Comparison of ENCODE assay signal across 13 cellular contexts in the genomic region with DNA sequence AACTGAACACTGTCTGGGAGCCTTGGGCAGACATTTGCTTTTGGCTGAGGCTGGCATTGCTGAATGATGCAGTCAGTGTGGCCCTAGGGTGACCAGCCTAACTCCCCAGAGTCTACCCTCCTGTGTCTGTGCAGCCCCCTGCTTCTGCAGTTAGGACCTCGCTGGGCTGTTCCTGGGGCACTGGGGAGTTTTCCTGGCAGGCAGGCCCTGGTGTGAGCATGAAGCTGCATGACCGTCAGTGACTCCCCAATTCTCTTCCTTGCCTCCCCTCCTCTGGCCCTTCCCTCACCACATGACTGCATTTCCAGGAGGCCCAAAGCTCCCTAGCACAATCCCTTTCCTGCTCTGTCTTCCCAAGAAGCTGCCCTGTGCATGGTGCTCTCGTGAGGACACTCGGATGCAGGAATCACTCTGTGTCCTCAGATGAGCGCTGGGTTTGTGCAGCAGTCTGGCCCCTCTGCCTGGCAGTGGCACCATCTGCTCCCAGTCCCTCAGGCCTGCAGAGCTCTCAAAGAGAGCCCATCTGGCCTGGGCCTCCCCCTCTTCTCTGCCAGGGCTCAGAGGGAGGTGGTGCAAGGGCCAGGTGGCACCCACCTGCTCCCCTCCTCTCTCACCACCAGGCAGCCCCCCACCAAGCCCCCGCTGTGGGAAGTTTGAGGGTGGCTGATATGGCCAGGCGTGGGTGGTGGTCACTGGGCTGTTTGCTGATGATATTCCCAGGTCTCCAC.
DNase-seq lines count a peak whose midpoint lies in the region; ATAC-seq and TF ChIP-seq lines count a peak whose summit lies in the region.
"Had no signal": no experiment of that assay in that cellular context is flagged by ENCODE, and none has a peak within 500 bp of the region (broad histone marks: within the 10 kb centered on the region; RNA-seq: fewer than 3 reads in every experiment).

No MANE protein-coding gene starts in this region.

- H3K14ac ChIP-seq in H9 (ENCODE audit: insufficient read depth, low read length): peak overlapping the region; percentile 13; the same call in 1 of the 2 replicates

- no peak overlapping the region for H3K9ac ChIP-seq in H9 (ENCODE audit: extremely low read depth, insufficient read length, low read length)
- H3K9ac ChIP-seq: parathyroid adenoma had no signal

- no peak overlapping the region for H2BK15ac ChIP-seq in H9 (ENCODE audit: low read depth, low read length)

- H3K36me3 Mint-ChIP-seq in H9 (ENCODE audit: insufficient read depth in 1 of 3, low read depth in 3 of 3) (no peaks in the 10 kb centered on the region), glutamatergic neuron (ENCODE audit: unreplicated experiment) (no peaks in the 10 kb centered on the region)
- H3K36me3 Mint-ChIP-seq: CD4-positive, CD25-positive, alpha-beta regulatory T cell had no signal

- no peaks in the 10 kb centered on the region for H3K9me3 Mint-ChIP-seq in H9
- H3K9me3 Mint-ChIP-seq in glutamatergic neuron (ENCODE audit: unreplicated experiment): peaks cover 21% of the 10 kb centered on the region
- H3K9me3 Mint-ChIP-seq: CD4-positive, CD25-positive, alpha-beta regulatory T cell had no signal

- intact Hi-C loops in sigmoid colon (cut with DNase I) (no loop called here), psoas muscle (cut with DNase I) (no loop called here)

- TF ChIP-seq CTCF in H9 (conservative IDR thresholded peaks at IDR 0.05) (no peak), Peyer's patch (IDR thresholded peaks at IDR 0.05) (no peak), glutamatergic neuron (IDR thresholded peaks at IDR 0.05; ENCODE audit: partially characterized antibody, unreplicated experiment) (no peak), sigmoid colon (IDR thresholded peaks at IDR 0.05) (no peak), psoas muscle (IDR thresholded peaks at IDR 0.05) (no peak)

- H2AK5ac ChIP-seq in H9 (ENCODE audit: insufficient read length, low read length): no peak overlapping the region

- no peak overlapping the region for H2BK5ac ChIP-seq in H9 (ENCODE audit: insufficient read length, low read length)

- H3K4me1 Mint-ChIP-seq in H9 (peaks cover 21 to 23% of the 10 kb centered on the region in 2 experiments), glutamatergic neuron (ENCODE audit: low read depth, unreplicated experiment) (peaks cover 43% of the 10 kb centered on the region)
- H3K4me1 Mint-ChIP-seq: CD4-positive, CD25-positive, alpha-beta regulatory T cell had no signal

- H3K27ac ChIP-seq in H9 (ENCODE audit: insufficient read length, low read depth, low read length): no peak overlapping the region
- H3K27ac ChIP-seq in Peyer's patch: peak overlapping the region in 1 of 4 donors; percentile 2
- H3K27ac ChIP-seq in sigmoid colon: no peak overlapping the region
- no peak overlapping the region for H3K27ac ChIP-seq in psoas muscle
- H3K27ac ChIP-seq: breast epithelium, parathyroid adenoma had no signal

- H3K27me3 Mint-ChIP-seq in H9 (ENCODE audit: low read depth) (0 out of 2 replicates have a peak, but pooled peaks cover 1% of the 10 kb centered on the region), glutamatergic neuron (ENCODE audit: unreplicated experiment) (peaks cover 20% of the 10 kb centered on the region)
- H3K27me3 Mint-ChIP-seq: CD4-positive, CD25-positive, alpha-beta regulatory T cell had no signal

- H3K9me3 ChIP-seq in H9 (ENCODE audit: control insufficient read depth, low read depth, low read length): no peaks in the 10 kb centered on the region
- H3K9me3 ChIP-seq in Peyer's patch: no peaks in the 10 kb centered on the region
- no peaks in the 10 kb centered on the region for H3K9me3 ChIP-seq in sigmoid colon
- no peaks in the 10 kb centered on the region for H3K9me3 ChIP-seq in psoas muscle
- H3K9me3 ChIP-seq: breast epithelium had no signal

- H2BK20ac ChIP-seq in H9 (ENCODE audit: low read depth, low read length, poor library complexity, severe bottlenecking): no peak overlapping the region

- no peaks in the 10 kb centered on the region for H4K20me1 ChIP-seq in H9 (ENCODE audit: control insufficient read depth, insufficient read depth, insufficient read length)

- H2AFZ ChIP-seq in H9 (ENCODE audit: low read length): no peak overlapping the region
- H2AFZ ChIP-seq: parathyroid adenoma had no signal

- H3K79me1 ChIP-seq in H9 (ENCODE audit: insufficient read depth, low read depth, low read length, poor library complexity, severe bottlenecking): no peaks in the 10 kb centered on the region

- H3K79me2 ChIP-seq in H9 (ENCODE audit: insufficient read depth, low read length): no peaks in the 10 kb centered on the region
- H3K79me2 ChIP-seq: parathyroid adenoma had no signal

- H3K4me3 Mint-ChIP-seq in H9: no peak overlapping the region
- H3K4me3 Mint-ChIP-seq in glutamatergic neuron (ENCODE audit: unreplicated experiment): peak overlapping the region; percentile 78
- H3K4me3 Mint-ChIP-seq: CD4-positive, CD25-positive, alpha-beta regulatory T cell had no signal

- no peaks in the 10 kb centered on the region for H3K23me2 ChIP-seq in H9 (ENCODE audit: insufficient read length, low read depth, low read length, poor library complexity, severe bottlenecking)

- TF ChIP-seq EP300 in sigmoid colon (IDR thresholded peaks at IDR 0.05): no peak

- H3T11ph ChIP-seq in H9 (ENCODE audit: low read length): no peak overlapping the region

- no peak overlapping the region for H3K56ac ChIP-seq in H9 (ENCODE audit: insufficient read length, low read depth, low read length)

- no peak overlapping the region for H2BK12ac ChIP-seq in H9 (ENCODE audit: insufficient read length, low read depth, low read length)

- H3K4me2 ChIP-seq in H9 (ENCODE audit: insufficient read depth, insufficient read length, low read length): no peak overlapping the region

- H3K36me3 ChIP-seq in Peyer's patch: no peaks in the 10 kb centered on the region
- no peaks in the 10 kb centered on the region for H3K36me3 ChIP-seq in sigmoid colon
- no peaks in the 10 kb centered on the region for H3K36me3 ChIP-seq in psoas muscle (ENCODE audit: insufficient read depth in 1 of 2, low read depth in 1 of 2)
- H3K36me3 ChIP-seq: breast epithelium had no signal

- no peak overlapping the region for H3K23ac ChIP-seq in H9 (ENCODE audit: insufficient read length, low read depth, low read length)

- DNase-seq in H9 (peak; percentile 14), Peyer's patch (peak in 2 of 3 donors; percentile 26 to 38), glutamatergic neuron (peak; percentile 74), sigmoid colon (peak; percentile 44), midbrain (lab: John Stamatoyannopoulos, UW) (no peak), psoas muscle (no peak), nucleus accumbens (lab: John Stamatoyannopoulos, UW) (no peak)
- DNase-seq: activated naive CD4-positive, alpha-beta T cell treated with anti-CD3 and anti-CD28 coated beads, Interleukin-2, amount 50 U/mL, for 16 hours; CD4-positive, CD25-positive, alpha-beta regulatory T cell; foreskin melanocyte; NCI-H2081 had no signal

- no peak overlapping the region for H2BK120ac ChIP-seq in H9 (ENCODE audit: low read depth, low read length, poor library complexity, severe bottlenecking)

- H3K18ac ChIP-seq in H9 (ENCODE audit: insufficient read length, low read depth, low read length): no peak overlapping the region

- H3K27ac Mint-ChIP-seq in H9 (no peak overlapping the region; a peak in 1 of 7 replicates), glutamatergic neuron (ENCODE audit: unreplicated experiment) (peak overlapping the region; percentile 94)

- TF ChIP-seq POLR2A in Peyer's patch (IDR thresholded peaks at IDR 0.05): no peak
- no peak for TF ChIP-seq POLR2A in sigmoid colon (IDR thresholded peaks at IDR 0.05)

- no CpG with 5 or more reads among the region's 7 CpGs for WGBS in H9 (ENCODE audit: extremely low coverage, insufficient read length, low lambda C conversion rate)
- WGBS in sigmoid colon, 2 donors: 88 to 89% methylated on average over 7 of the region's 7 CpGs
- WGBS in psoas muscle, 3 donors: 88 to 99% (median 95%) methylated on average over 7 of the region's 7 CpGs

- H3K4ac ChIP-seq in H9 (ENCODE audit: low read depth, low read length): no peak overlapping the region

- H3K27me3 ChIP-seq in H9 (ENCODE audit: insufficient read depth, low read length): no peaks in the 10 kb centered on the region
- no peaks in the 10 kb centered on the region for H3K27me3 ChIP-seq in Peyer's patch
- no peaks in the 10 kb centered on the region for H3K27me3 ChIP-seq in sigmoid colon
- H3K27me3 ChIP-seq in psoas muscle (ENCODE audit: insufficient read depth in 3 of 3, low read length in 2 of 3): no peaks in the 10 kb centered on the region
- H3K27me3 ChIP-seq: breast epithelium had no signal

- peaks cover 3% of the 10 kb centered on the region; the same call in 1 of the 2 replicates for H3K4me1 ChIP-seq in H9 (ENCODE audit: insufficient read depth, low read length)
- H3K4me1 ChIP-seq in Peyer's patch: peaks cover 0 to 3% (median 0%) of the 10 kb centered on the region in 4 donors
- H3K4me1 ChIP-seq in sigmoid colon: peaks cover 0 to 8% (median 6%) of the 10 kb centered on the region in 4 donors
- H3K4me1 ChIP-seq in psoas muscle: peaks cover 2% of the 10 kb centered on the region
- H3K4me1 ChIP-seq: parathyroid adenoma had no signal

- no peak overlapping the region for H4K91ac ChIP-seq in H9 (ENCODE audit: insufficient read length, low read depth, low read length)

- H4K8ac ChIP-seq in H9 (replicated peaks; ENCODE audit: insufficient read length, low read depth, low read length): no peak overlapping the region

- no peak overlapping the region for H3K4me3 ChIP-seq in Peyer's patch
- no peak overlapping the region for H3K4me3 ChIP-seq in sigmoid colon
- H3K4me3 ChIP-seq in psoas muscle: no peak overlapping the region
- H3K4me3 ChIP-seq: breast epithelium had no signal

- ATAC-seq in psoas muscle: no peak

- H4K5ac ChIP-seq in H9 (ENCODE audit: insufficient read length, low read depth, low read length): no peak overlapping the region

Comparison
In these comparisons a context has a peak if more than half of its experiments do, and no peak if none do; other contexts are left out.
1. DNase-seq: peak in H9 (single experiment), Peyer's patch (2 of 3), glutamatergic neuron (single experiment) and sigmoid colon (single experiment); none in midbrain (single experiment), psoas muscle (0 of 2) and nucleus accumbens (0 of 56).